8 cellular contexts compared by ENCODE assay signal in genomic region chr14:74882103-74882920, GRCh38. TPM values are rescaled to one million over a fixed set of nuclear protein-coding genes. Genes with fewer than 3 reads are reported as not detected.
DNase-seq lines count a peak whose midpoint lies in the region; ATAC-seq and TF ChIP-seq lines count a peak whose summit lies in the region.

No MANE protein-coding gene starts in this region.

- ATAC-seq in activated CD8-positive, alpha-beta memory T cell treated with anti-CD3 and anti-CD28 coated beads, Interleukin-2, amount 10 ng/mL, durations not matched to agents 7 days and 5 days: peak; percentile 65
- peak; percentile 58 to 77 for ATAC-seq in naive thymus-derived CD8-positive, alpha-beta T cell

- H3K9me3 ChIP-seq in H9 (ENCODE audit: control insufficient read depth, low read depth, low read length) (no peaks in the 10 kb centered on the region), Loucy (ENCODE audit: insufficient read depth, low read depth, low read length) (no peaks in the 10 kb centered on the region)

- POLR2A ChIA-PET in naive thymus-derived CD8-positive, alpha-beta T cell (lab: Charles Lee): interaction anchor here (0.6 to 5.4 kb wide), 16 partner anchors 9 to 828 kb away, joined by 3 to 60 read pairs (median 4); no protein-coding TSS in a partner anchor

- H3K9me2 ChIP-seq in Loucy (replicated peaks; ENCODE audit: low read depth, low read length): no peaks in the 10 kb centered on the region

- no peak overlapping the region for H2BK15ac ChIP-seq in H9 (ENCODE audit: low read depth, low read length)

- H3K27me3 ChIP-seq in H9 (ENCODE audit: insufficient read depth, low read length) (no peaks in the 10 kb centered on the region), Loucy (ENCODE audit: insufficient read depth, low read length, poor library complexity, severe bottlenecking) (no peaks in the 10 kb centered on the region)

- H3K4me2 ChIP-seq in H9 (ENCODE audit: insufficient read depth, insufficient read length, low read length) (peak overlapping the region; percentile 100), Loucy (ENCODE audit: low read depth, low read length, poor library complexity, severe bottlenecking) (peak overlapping the region; percentile 75)

- H3K4ac ChIP-seq in H9 (ENCODE audit: low read depth, low read length): no peak overlapping the region

- in situ Hi-C loops in GM13976 (cut with MboI; ENCODE audit: low sequenced_read_pairs, unreplicated experiment): no loop called here

- H3K79me1 ChIP-seq in H9 (ENCODE audit: insufficient read depth, low read depth, low read length, poor library complexity, severe bottlenecking): peaks cover 20% of the 10 kb centered on the region

- H3K27ac Mint-ChIP-seq in H9: peak overlapping the region; percentile 90 to 97 (median 95)
- H3K27ac Mint-ChIP-seq in activated CD8-positive, alpha-beta memory T cell treated with anti-CD3 and anti-CD28 coated beads, Interleukin-2, amount 10 ng/mL, durations not matched to agents 7 days and 5 days: peak overlapping the region; percentile 92
- peak overlapping the region; percentile 93 to 100 (median 99) for H3K27ac Mint-ChIP-seq in naive thymus-derived CD8-positive, alpha-beta T cell

- peak; percentile 46 for DNase-seq in GM13976 (ENCODE audit: low spot score)
- no peak for DNase-seq in H9
- DNase-seq in activated CD8-positive, alpha-beta memory T cell treated with anti-CD3 and anti-CD28 coated beads, Interleukin-2, amount 10 ng/mL, durations not matched to agents 7 days and 5 days: peak; percentile 69
- no peak for DNase-seq in epithelial cell of prostate (ENCODE audit: low read depth, low spot score)
- DNase-seq in naive thymus-derived CD8-positive, alpha-beta T cell: peak; percentile 33 to 81 (median 64)
- DNase-seq in NCI-H187 treated with DMSO at 0.1 percent for 48 hours (lab: John Stamatoyannopoulos, UW): no peak

- H4K5ac ChIP-seq in H9 (ENCODE audit: insufficient read length, low read depth, low read length): no peak overlapping the region

- H3T11ph ChIP-seq in H9 (ENCODE audit: low read length): no peak overlapping the region

- no peaks in the 10 kb centered on the region for H3F3A ChIP-seq in Loucy (ENCODE audit: low read depth)

- H2AFZ ChIP-seq in H9 (ENCODE audit: low read length) (no peak overlapping the region), Loucy (ENCODE audit: low read length) (peak overlapping the region; percentile 98)

- WGBS in H9 (ENCODE audit: extremely low coverage, insufficient read length, low lambda C conversion rate): no CpG with 5 or more reads among the region's 49 CpGs

- H2AK5ac ChIP-seq in H9 (ENCODE audit: insufficient read length, low read length): no peak overlapping the region

- peak overlapping the region; percentile 97 for H3K4me3 ChIP-seq in Loucy (ENCODE audit: low read length, poor library complexity, severe bottlenecking)

- no peak overlapping the region for H3K23ac ChIP-seq in H9 (ENCODE audit: insufficient read length, low read depth, low read length)

- peaks cover 24% of the 10 kb centered on the region for H3K4me1 ChIP-seq in H9 (ENCODE audit: insufficient read depth, low read length)
- H3K4me1 ChIP-seq in Loucy (ENCODE audit: insufficient read depth, low read length, poor library complexity, severe bottlenecking): peaks cover 49% of the 10 kb centered on the region

- no peak overlapping the region for H3K56ac ChIP-seq in H9 (ENCODE audit: insufficient read length, low read depth, low read length)

- H4K91ac ChIP-seq in H9 (ENCODE audit: insufficient read length, low read depth, low read length): no peak overlapping the region

- H3K27me3 Mint-ChIP-seq in H9 (ENCODE audit: low read depth): no peaks in the 10 kb centered on the region
- no peaks in the 10 kb centered on the region for H3K27me3 Mint-ChIP-seq in activated CD8-positive, alpha-beta memory T cell treated with anti-CD3 and anti-CD28 coated beads, Interleukin-2, amount 10 ng/mL, durations not matched to agents 7 days and 5 days
- no peaks in the 10 kb centered on the region for H3K27me3 Mint-ChIP-seq in naive thymus-derived CD8-positive, alpha-beta T cell

- peaks cover 28% of the 10 kb centered on the region; the same call in 1 of the 2 replicates for H3K79me2 ChIP-seq in H9 (ENCODE audit: insufficient read depth, low read length)
- H3K79me2 ChIP-seq in Loucy (ENCODE audit: insufficient read depth, low read length): peaks cover 60% of the 10 kb centered on the region

- no peaks in the 10 kb centered on the region; a peak in 1 of 5 replicates for H3K9me3 Mint-ChIP-seq in H9
- no peaks in the 10 kb centered on the region for H3K9me3 Mint-ChIP-seq in activated CD8-positive, alpha-beta memory T cell treated with anti-CD3 and anti-CD28 coated beads, Interleukin-2, amount 10 ng/mL, durations not matched to agents 7 days and 5 days (ENCODE audit: low read depth)
- H3K9me3 Mint-ChIP-seq in naive thymus-derived CD8-positive, alpha-beta T cell: no peaks in the 10 kb centered on the region

- peak overlapping the region; percentile 93 for H3K9ac ChIP-seq in H9 (ENCODE audit: extremely low read depth, insufficient read length, low read length)
- peak overlapping the region; percentile 88 for H3K9ac ChIP-seq in Loucy (ENCODE audit: low read depth, low read length, poor library complexity, severe bottlenecking)

- no peak overlapping the region for H2BK12ac ChIP-seq in H9 (ENCODE audit: insufficient read length, low read depth, low read length)

- TF ChIP-seq CTCF in GM13976 (IDR thresholded peaks at IDR 0.05; ENCODE audit: borderline replicate concordance, control extremely low read depth, extremely low read depth, insufficient read depth, missing control alignments) (no peak), H9 (conservative IDR thresholded peaks at IDR 0.05) (no peak), Loucy (conservative IDR thresholded peaks at IDR 0.05; ENCODE audit: low read length) (no peak)

- H3K27ac ChIP-seq in H9 (ENCODE audit: insufficient read length, low read depth, low read length): no peak overlapping the region
- H3K27ac ChIP-seq in epithelial cell of prostate: peak overlapping the region; percentile 95
- H3K27ac ChIP-seq in temporal lobe (ENCODE audit: low read depth, low read length): peak overlapping the region; percentile 90

- peaks cover 54 to 60% of the 10 kb centered on the region in 2 experiments for H3K4me1 Mint-ChIP-seq in H9
- H3K4me1 Mint-ChIP-seq in activated CD8-positive, alpha-beta memory T cell treated with anti-CD3 and anti-CD28 coated beads, Interleukin-2, amount 10 ng/mL, durations not matched to agents 7 days and 5 days: peaks cover 58% of the 10 kb centered on the region
- peaks cover 46 to 78% (median 67%) of the 10 kb centered on the region in 4 donors for H3K4me1 Mint-ChIP-seq in naive thymus-derived CD8-positive, alpha-beta T cell

- H3K36me3 Mint-ChIP-seq in H9 (ENCODE audit: insufficient read depth in 1 of 3, low read depth in 3 of 3): peaks cover 4 to 13% (median 6%) of the 10 kb centered on the region in 3 experiments; a peak in 6 of 7 replicates
- H3K36me3 Mint-ChIP-seq in activated CD8-positive, alpha-beta memory T cell treated with anti-CD3 and anti-CD28 coated beads, Interleukin-2, amount 10 ng/mL, durations not matched to agents 7 days and 5 days: peaks cover 27% of the 10 kb centered on the region
- peaks cover 0 to 31% (median 4%) of the 10 kb centered on the region in 3 donors for H3K36me3 Mint-ChIP-seq in naive thymus-derived CD8-positive, alpha-beta T cell

- H4K8ac ChIP-seq in H9 (replicated peaks; ENCODE audit: insufficient read length, low read depth, low read length): no peak overlapping the region

- 0 out of 2 replicates have a peak, but pooled peaks cover 11% of the 10 kb centered on the region for H3K36me3 ChIP-seq in Loucy (ENCODE audit: insufficient read depth, low read length)

- H3K18ac ChIP-seq in H9 (ENCODE audit: insufficient read length, low read depth, low read length): no peak overlapping the region

- H4K20me1 ChIP-seq in H9 (ENCODE audit: control insufficient read depth, insufficient read depth, insufficient read length): no peaks in the 10 kb centered on the region
- peaks cover 50% of the 10 kb centered on the region for H4K20me1 ChIP-seq in Loucy (ENCODE audit: insufficient read depth, low read length, poor library complexity, severe bottlenecking)

- no peak overlapping the region for H2BK5ac ChIP-seq in H9 (ENCODE audit: insufficient read length, low read length)

- CTCF ChIA-PET in activated CD8-positive, alpha-beta memory T cell treated with anti-CD3 and anti-CD28 coated beads, Interleukin-2, amount 10 ng/mL, durations not matched to agents 7 days and 5 days (lab: Charles Lee): interaction anchor here (0.9 to 18.6 kb wide), 8 partner anchors 10 to 206 kb away, joined by 3 to 271 read pairs (median 4); no protein-coding TSS in a partner anchor

- peak overlapping the region; percentile 21; the same call in 1 of the 2 replicates for H3K14ac ChIP-seq in H9 (ENCODE audit: insufficient read depth, low read length)

- H2BK20ac ChIP-seq in H9 (ENCODE audit: low read depth, low read length, poor library complexity, severe bottlenecking): no peak overlapping the region

- H3K4me3 Mint-ChIP-seq in H9: peak overlapping the region; percentile 94 to 98
- H3K4me3 Mint-ChIP-seq in activated CD8-positive, alpha-beta memory T cell treated with anti-CD3 and anti-CD28 coated beads, Interleukin-2, amount 10 ng/mL, durations not matched to agents 7 days and 5 days: peak overlapping the region; percentile 94
- peak overlapping the region; percentile 96 to 100 (median 99) for H3K4me3 Mint-ChIP-seq in naive thymus-derived CD8-positive, alpha-beta T cell

- no peak overlapping the region for H2BK120ac ChIP-seq in H9 (ENCODE audit: low read depth, low read length, poor library complexity, severe bottlenecking)

- peaks cover 11% of the 10 kb centered on the region for H3K23me2 ChIP-seq in H9 (ENCODE audit: insufficient read length, low read depth, low read length, poor library complexity, severe bottlenecking)

RNA-seq across cellular contexts. Expression of gene DLST, which starts 0.6 kb away (rescaled TPM):
- 116 and 120 TPM in 2 replicates for total RNA-seq in H9 (2021)
- total RNA-seq in activated CD8-positive, alpha-beta memory T cell treated with anti-CD3 and anti-CD28 coated beads, Interleukin-2, amount 10 ng/mL, durations not matched to agents 7 days and 5 days: 100 to 1,000 TPM; 106 to 119 TPM
- total RNA-seq in naive thymus-derived CD8-positive, alpha-beta T cell: 100 to 1,000 TPM; 118 to 120 TPM
- 1 to 10 TPM; 8.8 to 9.3 (median 8.9) TPM for polyA plus RNA-seq in naive thymus-derived CD8-positive, alpha-beta T cell
- total RNA-seq in temporal lobe: 30.7 TPM

RNA-seq across cellular contexts. Expression of gene PROX2, which starts 6.4 kb away (rescaled TPM):
- not detected in 2 replicates for total RNA-seq in H9 (2021)
- under 1 TPM; 0.21 to 0.44 TPM for total RNA-seq in activated CD8-positive, alpha-beta memory T cell treated with anti-CD3 and anti-CD28 coated beads, Interleukin-2, amount 10 ng/mL, durations not matched to agents 7 days and 5 days
- under 1 TPM; 0.52 to 0.75 TPM for total RNA-seq in naive thymus-derived CD8-positive, alpha-beta T cell
- under 1 TPM; 0.12 to 0.50 (median 0.22) TPM for polyA plus RNA-seq in naive thymus-derived CD8-positive, alpha-beta T cell
- not detected for total RNA-seq in temporal lobe

RNA-seq across cellular contexts. Expression of gene RPS6KL1, which starts 40.7 kb away (rescaled TPM):
- total RNA-seq in H9 (2021): 13.8 and 18.8 TPM in 2 replicates
- total RNA-seq in activated CD8-positive, alpha-beta memory T cell treated with anti-CD3 and anti-CD28 coated beads, Interleukin-2, amount 10 ng/mL, durations not matched to agents 7 days and 5 days: 1 to 10 TPM; 2.5 to 3.6 TPM
- total RNA-seq in naive thymus-derived CD8-positive, alpha-beta T cell: 1 to 10 TPM; 3.8 to 6.4 TPM
- polyA plus RNA-seq in naive thymus-derived CD8-positive, alpha-beta T cell: 1 to 10 TPM in 2 of 3 donors, under 1 TPM in 1; 0.50 to 3.6 (median 1.7) TPM
- 18.4 TPM for total RNA-seq in temporal lobe

Comparison
In these comparisons a context has a peak if more than half of its experiments do, and no peak if none do; other contexts are left out.
1. DNase-seq: peak in GM13976 (single experiment), activated CD8-positive, alpha-beta memory T cell treated with anti-CD3 and anti-CD28 coated beads, Interleukin-2, amount 10 ng/mL, durations not matched to agents 7 days and 5 days (single experiment) and naive thymus-derived CD8-positive, alpha-beta T cell (10 of 10); none in H9 (single experiment), epithelial cell of prostate (single experiment) and NCI-H187 treated with DMSO at 0.1 percent for 48 hours (single experiment).
2. Peak in every context shown above with its lines, with median percentiles within 50 percentile points of each other: H3K27ac Mint-ChIP-seq and H3K4me3 Mint-ChIP-seq.